ENCODE assay signal across 13 cellular contexts in the genomic region with DNA sequence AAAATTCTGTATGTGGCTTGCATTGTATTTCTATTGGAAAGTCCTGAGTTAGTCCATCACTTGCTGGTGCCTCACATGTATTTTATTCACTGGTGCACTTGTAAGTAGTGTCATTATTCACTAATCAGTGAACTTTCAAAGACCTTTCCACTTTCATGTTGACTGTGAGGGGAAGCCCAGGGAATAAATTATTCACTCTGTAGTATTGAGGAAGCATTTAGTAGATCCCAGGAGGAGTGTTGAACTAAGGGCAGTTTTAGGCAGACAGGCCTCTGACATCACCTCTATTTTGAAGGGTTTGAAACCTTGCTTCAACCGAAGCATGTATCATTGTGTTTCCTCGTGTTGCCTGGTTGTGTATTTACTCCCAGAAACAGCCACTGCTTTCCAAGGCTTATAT.
DNase-seq lines count a peak whose midpoint lies in the region; ATAC-seq and TF ChIP-seq lines count a peak whose summit lies in the region.
"Had no signal": no experiment of that assay in that cellular context is flagged by ENCODE, and none has a peak within 500 bp of the region (broad histone marks: within the 10 kb centered on the region; RNA-seq: fewer than 3 reads in every experiment).

No MANE protein-coding gene starts in this region.

- TF ChIP-seq EP300 in stomach (IDR thresholded peaks at IDR 0.05) = no peak

- 45 to 63% (median 57%) methylated on average over 2 of the region's 2 CpGs for WGBS in stomach, 5 donors

- H3K4me3 ChIP-seq in right atrium auricular region (no peak overlapping the region), stomach (no peak overlapping the region)
- H3K4me3 ChIP-seq: GM23248, SJCRH30 had no signal

- H3K27ac Mint-ChIP-seq in activated CD8-positive, alpha-beta T cell treated with anti-CD3 and anti-CD28 coated beads for 36 hours = no peak overlapping the region
- no peak overlapping the region for H3K27ac Mint-ChIP-seq in activated CD8-positive, alpha-beta T cell treated with anti-CD3 and anti-CD28 coated beads, Interleukin-2, amount 10 ng/mL, durations not matched to agents 7 days and 5 days
- H3K27ac Mint-ChIP-seq in stimulated activated memory B cell treated with anti-CD40 and anti-IgM and Interleukin-4, amounts not matched to agents 10 μg/mL and 1 μg/mL and 100 μg/mL, for 72 hours = no peak overlapping the region
- H3K27ac Mint-ChIP-seq: activated CD4-positive, alpha-beta T cell treated with anti-CD3 and anti-CD28 coated beads, Interleukin-2, amount 10 ng/mL, durations not matched to agents 24 days and 14 days; activated naive CD4-positive, alpha-beta T cell treated with anti-CD3 and anti-CD28 coated beads, Interleukin-2, amount 10 ng/mL, durations not matched to agents 7 days and 5 days had no signal

- intact Hi-C loops in activated CD8-positive, alpha-beta T cell treated with anti-CD3 and anti-CD28 coated beads for 36 hours (cut with micrococcal nuclease) = no loop called here
- intact Hi-C loops in stomach (cut with DNase I; ENCODE audit: low total_unique reads) = no loop called here

- peak; percentile 17 for ATAC-seq in activated CD8-positive, alpha-beta T cell treated with anti-CD3 and anti-CD28 coated beads for 36 hours
- ATAC-seq in activated CD8-positive, alpha-beta T cell treated with anti-CD3 and anti-CD28 coated beads, Interleukin-2, amount 10 ng/mL, durations not matched to agents 7 days and 5 days = no peak
- peak; percentile 93 for ATAC-seq in GM21529 (IDR thresholded peaks at IDR 0.05; ENCODE audit: unreplicated experiment)
- ATAC-seq in HG03095 (IDR thresholded peaks at IDR 0.05; ENCODE audit: unreplicated experiment) = peak; percentile 97
- ATAC-seq in stimulated activated memory B cell treated with anti-CD40 and anti-IgM and Interleukin-4, amounts not matched to agents 10 μg/mL and 1 μg/mL and 100 μg/mL, for 72 hours = peak; percentile 85

- H3K4me3 Mint-ChIP-seq in activated CD8-positive, alpha-beta T cell treated with anti-CD3 and anti-CD28 coated beads for 36 hours = no peak overlapping the region
- no peak overlapping the region for H3K4me3 Mint-ChIP-seq in activated CD8-positive, alpha-beta T cell treated with anti-CD3 and anti-CD28 coated beads, Interleukin-2, amount 10 ng/mL, durations not matched to agents 7 days and 5 days
- H3K4me3 Mint-ChIP-seq in stimulated activated memory B cell treated with anti-CD40 and anti-IgM and Interleukin-4, amounts not matched to agents 10 μg/mL and 1 μg/mL and 100 μg/mL, for 72 hours = no peak overlapping the region
- H3K4me3 Mint-ChIP-seq: activated CD4-positive, alpha-beta T cell treated with anti-CD3 and anti-CD28 coated beads, Interleukin-2, amount 10 ng/mL, durations not matched to agents 24 days and 14 days; activated naive CD4-positive, alpha-beta T cell treated with anti-CD3 and anti-CD28 coated beads, Interleukin-2, amount 10 ng/mL, durations not matched to agents 7 days and 5 days had no signal

- DNase-seq in activated CD8-positive, alpha-beta T cell treated with anti-CD3 and anti-CD28 coated beads for 36 hours = no peak
- DNase-seq in activated CD8-positive, alpha-beta T cell treated with anti-CD3 and anti-CD28 coated beads, Interleukin-2, amount 10 ng/mL, durations not matched to agents 7 days and 5 days = no peak
- DNase-seq in right atrium auricular region (ENCODE audit: low spot score) (no peak), DMS53 treated with DMSO at 0.1 percent for 48 hours (lab: John Stamatoyannopoulos, UW; ENCODE audit: unreplicated experiment) (no peak), stomach (no peak)
- DNase-seq: activated CD4-positive, alpha-beta T cell treated with anti-CD3 and anti-CD28 coated beads, Interleukin-2, amount 10 ng/mL, durations not matched to agents 24 days and 14 days; activated naive CD4-positive, alpha-beta T cell treated with anti-CD3 and anti-CD28 coated beads, Interleukin-2, amount 10 ng/mL, durations not matched to agents 7 days and 5 days; GM23248; NCI-H2227 treated with DMSO at 0.1 percent for 48 hours; SJCRH30 had no signal

- H3K9me3 Mint-ChIP-seq in activated CD8-positive, alpha-beta T cell treated with anti-CD3 and anti-CD28 coated beads for 36 hours = no peaks in the 10 kb centered on the region
- no peaks in the 10 kb centered on the region for H3K9me3 Mint-ChIP-seq in activated CD8-positive, alpha-beta T cell treated with anti-CD3 and anti-CD28 coated beads, Interleukin-2, amount 10 ng/mL, durations not matched to agents 7 days and 5 days (ENCODE audit: insufficient read depth)
- peaks cover 2% of the 10 kb centered on the region for H3K9me3 Mint-ChIP-seq in stimulated activated memory B cell treated with anti-CD40 and anti-IgM and Interleukin-4, amounts not matched to agents 10 μg/mL and 1 μg/mL and 100 μg/mL, for 72 hours
- H3K9me3 Mint-ChIP-seq: activated CD4-positive, alpha-beta T cell treated with anti-CD3 and anti-CD28 coated beads, Interleukin-2, amount 10 ng/mL, durations not matched to agents 24 days and 14 days; activated naive CD4-positive, alpha-beta T cell treated with anti-CD3 and anti-CD28 coated beads, Interleukin-2, amount 10 ng/mL, durations not matched to agents 7 days and 5 days had no signal

- H3K36me3 ChIP-seq in right atrium auricular region = no peaks in the 10 kb centered on the region
- H3K36me3 ChIP-seq in stomach = no peaks in the 10 kb centered on the region
- H3K36me3 ChIP-seq: SJCRH30 had no signal

- H3K4me1 Mint-ChIP-seq in activated CD8-positive, alpha-beta T cell treated with anti-CD3 and anti-CD28 coated beads for 36 hours (ENCODE audit: low read depth) = no peaks in the 10 kb centered on the region
- no peaks in the 10 kb centered on the region for H3K4me1 Mint-ChIP-seq in activated CD8-positive, alpha-beta T cell treated with anti-CD3 and anti-CD28 coated beads, Interleukin-2, amount 10 ng/mL, durations not matched to agents 7 days and 5 days (ENCODE audit: low read depth)
- H3K4me1 Mint-ChIP-seq in stimulated activated memory B cell treated with anti-CD40 and anti-IgM and Interleukin-4, amounts not matched to agents 10 μg/mL and 1 μg/mL and 100 μg/mL, for 72 hours = no peaks in the 10 kb centered on the region
- H3K4me1 Mint-ChIP-seq: activated CD4-positive, alpha-beta T cell treated with anti-CD3 and anti-CD28 coated beads, Interleukin-2, amount 10 ng/mL, durations not matched to agents 24 days and 14 days; activated naive CD4-positive, alpha-beta T cell treated with anti-CD3 and anti-CD28 coated beads, Interleukin-2, amount 10 ng/mL, durations not matched to agents 7 days and 5 days had no signal

- H3K27me3 ChIP-seq in right atrium auricular region (no peaks in the 10 kb centered on the region), stomach (no peaks in the 10 kb centered on the region)
- H3K27me3 ChIP-seq: SJCRH30 had no signal

- TF ChIP-seq POLR2A in stomach (IDR thresholded peaks at IDR 0.05) = no peak

- CTCF ChIA-PET in activated CD8-positive, alpha-beta T cell treated with anti-CD3 and anti-CD28 coated beads for 36 hours (lab: Charles Lee) = no interaction called here
- CTCF ChIA-PET in activated CD8-positive, alpha-beta T cell treated with anti-CD3 and anti-CD28 coated beads, Interleukin-2, amount 10 ng/mL, durations not matched to agents 7 days and 5 days (lab: Charles Lee) = no interaction called here

- H3K4me1 ChIP-seq in right atrium auricular region = no peaks in the 10 kb centered on the region
- peaks cover 0 to 7% (median 0%) of the 10 kb centered on the region in 4 donors for H3K4me1 ChIP-seq in stomach
- H3K4me1 ChIP-seq: SJCRH30 had no signal

- H3K27ac ChIP-seq in right atrium auricular region (no peak overlapping the region), stomach (no peak overlapping the region)
- H3K27ac ChIP-seq: GM23248, SJCRH30 had no signal

- no peaks in the 10 kb centered on the region for H3K36me3 Mint-ChIP-seq in activated CD8-positive, alpha-beta T cell treated with anti-CD3 and anti-CD28 coated beads for 36 hours (ENCODE audit: low read depth)
- H3K36me3 Mint-ChIP-seq in activated CD8-positive, alpha-beta T cell treated with anti-CD3 and anti-CD28 coated beads, Interleukin-2, amount 10 ng/mL, durations not matched to agents 7 days and 5 days (ENCODE audit: low read depth) = no peaks in the 10 kb centered on the region
- H3K36me3 Mint-ChIP-seq in stimulated activated memory B cell treated with anti-CD40 and anti-IgM and Interleukin-4, amounts not matched to agents 10 μg/mL and 1 μg/mL and 100 μg/mL, for 72 hours = no peaks in the 10 kb centered on the region
- H3K36me3 Mint-ChIP-seq: activated naive CD4-positive, alpha-beta T cell treated with anti-CD3 and anti-CD28 coated beads, Interleukin-2, amount 10 ng/mL, durations not matched to agents 7 days and 5 days had no signal

- POLR2A ChIA-PET in activated CD8-positive, alpha-beta T cell treated with anti-CD3 and anti-CD28 coated beads for 36 hours (lab: Charles Lee) = no interaction called here
- POLR2A ChIA-PET in activated CD8-positive, alpha-beta T cell treated with anti-CD3 and anti-CD28 coated beads, Interleukin-2, amount 10 ng/mL, durations not matched to agents 7 days and 5 days (lab: Charles Lee) = no interaction called here

- no peaks in the 10 kb centered on the region for H3K27me3 Mint-ChIP-seq in activated CD8-positive, alpha-beta T cell treated with anti-CD3 and anti-CD28 coated beads for 36 hours
- no peaks in the 10 kb centered on the region for H3K27me3 Mint-ChIP-seq in activated CD8-positive, alpha-beta T cell treated with anti-CD3 and anti-CD28 coated beads, Interleukin-2, amount 10 ng/mL, durations not matched to agents 7 days and 5 days (ENCODE audit: low read depth)
- no peaks in the 10 kb centered on the region for H3K27me3 Mint-ChIP-seq in stimulated activated memory B cell treated with anti-CD40 and anti-IgM and Interleukin-4, amounts not matched to agents 10 μg/mL and 1 μg/mL and 100 μg/mL, for 72 hours
- H3K27me3 Mint-ChIP-seq: activated CD4-positive, alpha-beta T cell treated with anti-CD3 and anti-CD28 coated beads, Interleukin-2, amount 10 ng/mL, durations not matched to agents 24 days and 14 days; activated naive CD4-positive, alpha-beta T cell treated with anti-CD3 and anti-CD28 coated beads, Interleukin-2, amount 10 ng/mL, durations not matched to agents 7 days and 5 days had no signal

- H3K9me3 ChIP-seq in right atrium auricular region (no peaks in the 10 kb centered on the region), stomach (no peaks in the 10 kb centered on the region)
- H3K9me3 ChIP-seq: SJCRH30 had no signal

- no peak for TF ChIP-seq CTCF in activated CD8-positive, alpha-beta T cell treated with anti-CD3 and anti-CD28 coated beads for 36 hours (IDR thresholded peaks at IDR 0.05)
- TF ChIP-seq CTCF in right atrium auricular region (IDR thresholded peaks at IDR 0.05) = no peak
- no peak for TF ChIP-seq CTCF in stomach (IDR thresholded peaks at IDR 0.05)
